ENCODE assay signal across 1 cellular context in genomic region chr10:47164800-47165128, GRCh38.
TF ChIP-seq lines count a peak whose summit lies in the region.

No MANE protein-coding gene starts in this region.

TF ChIP-seq in IMR-90, 13 proteins besides CTCF, POLR2A, EP300 and RAD21:
- TF ChIP-seq SMC3 (IDR thresholded peaks at IDR 0.05; ENCODE audit: low read depth, low read length) (no peak), MXI1 (IDR thresholded peaks at IDR 0.05; ENCODE audit: borderline replicate concordance, low read depth, low read length) (no peak), CHD1 (IDR thresholded peaks at IDR 0.05; ENCODE audit: low read depth, low read length) (no peak), NFE2L2 (IDR thresholded peaks at IDR 0.05; ENCODE audit: low read depth, low read length) (no peak), CEBPB (IDR thresholded peaks at IDR 0.05; ENCODE audit: low read depth, low read length) (no peak), MAZ (IDR thresholded peaks at IDR 0.05; ENCODE audit: borderline replicate concordance, low read depth, low read length) (no peak), MAFK (IDR thresholded peaks at IDR 0.05; ENCODE audit: low read depth, low read length) (no peak), RFX5 (IDR thresholded peaks at IDR 0.05; ENCODE audit: low read depth, low read length) (no peak), ELK1 (IDR thresholded peaks at IDR 0.05; ENCODE audit: borderline replicate concordance, low read depth, low read length) (no peak), USF2 (IDR thresholded peaks at IDR 0.05; ENCODE audit: low read depth, low read length) (no peak)
